20 cellular contexts compared by ENCODE assay signal in genomic region chr2:198242093-198242492, GRCh38.
DNase-seq lines count a peak whose midpoint lies in the region; ATAC-seq and TF ChIP-seq lines count a peak whose summit lies in the region.
"Had no signal": no experiment of that assay in that cellular context is flagged by ENCODE, and none has a peak within 500 bp of the region (broad histone marks: within the 10 kb centered on the region; RNA-seq: fewer than 3 reads in every experiment).

No MANE protein-coding gene starts in this region.

- H3K36me3 ChIP-seq in trophoblast cell (ENCODE audit: control insufficient read depth in 1 of 2, insufficient read depth in 2 of 2, low read length in 2 of 2) (no peaks in the 10 kb centered on the region), sigmoid colon (no peaks in the 10 kb centered on the region)
- H3K36me3 ChIP-seq: BE2C, BLaER1 had no signal

- H4K8ac ChIP-seq in trophoblast cell (ENCODE audit: low read depth, low read length) = no peak overlapping the region

- intact Hi-C loops in sigmoid colon (cut with DNase I) = no loop called here

- H2AFZ ChIP-seq in trophoblast cell (ENCODE audit: insufficient read depth, low read length, poor library complexity) = no peak overlapping the region

- H2BK5ac ChIP-seq in trophoblast cell (ENCODE audit: low read depth, low read length, poor library complexity) = no peak overlapping the region

- H3K27ac ChIP-seq in trophoblast cell (ENCODE audit: low read depth, low read length) (no peak overlapping the region), sigmoid colon (peak overlapping the region in 1 of 4 donors; percentile 56)
- H3K27ac ChIP-seq: BLaER1 had no signal

- no peak overlapping the region for H3K4me3 ChIP-seq in trophoblast cell (ENCODE audit: low read depth, low read length)
- no peak overlapping the region for H3K4me3 ChIP-seq in sigmoid colon
- H3K4me3 ChIP-seq: BLaER1 had no signal

- no peak overlapping the region for H3K9ac ChIP-seq in trophoblast cell (ENCODE audit: low read length)
- H3K9ac ChIP-seq: BLaER1 had no signal

- H3K79me2 ChIP-seq in trophoblast cell (ENCODE audit: control insufficient read depth, insufficient read depth, low read length, poor library complexity) = no peaks in the 10 kb centered on the region

- ATAC-seq in GM21423 (IDR thresholded peaks at IDR 0.05; ENCODE audit: unreplicated experiment) = no peak

- no CpG with 5 or more reads among the region's 3 CpGs for WGBS in trophoblast cell (ENCODE audit: extremely low coverage, insufficient coverage, insufficient read length)
- WGBS in sigmoid colon, 2 donors = 84 to 87% methylated on average over 3 of the region's 3 CpGs

- no peak for TF ChIP-seq EP300 in sigmoid colon (IDR thresholded peaks at IDR 0.05)

- no peaks in the 10 kb centered on the region for H3K27me3 ChIP-seq in trophoblast cell (ENCODE audit: insufficient read depth, low read length)
- H3K27me3 ChIP-seq in sigmoid colon = no peaks in the 10 kb centered on the region
- H3K27me3 ChIP-seq: BE2C, BLaER1 had no signal

- no peaks in the 10 kb centered on the region for H3K9me3 ChIP-seq in trophoblast cell (ENCODE audit: insufficient read depth, low read depth, low read length)
- no peaks in the 10 kb centered on the region for H3K9me3 ChIP-seq in sigmoid colon
- H3K9me3 ChIP-seq: BE2C, BLaER1 had no signal

- no peak overlapping the region for H3K14ac ChIP-seq in trophoblast cell (ENCODE audit: low read length)

- no peak overlapping the region for H3K4ac ChIP-seq in trophoblast cell (ENCODE audit: low read depth, low read length)

- H3K18ac ChIP-seq in trophoblast cell (ENCODE audit: low read length) = no peak overlapping the region

- peak overlapping the region; percentile 89 for H3K23ac ChIP-seq in trophoblast cell (ENCODE audit: low read length)

- no peak overlapping the region for H3K4me2 ChIP-seq in trophoblast cell (ENCODE audit: low read length)
- H3K4me2 ChIP-seq: BLaER1 had no signal

- H3K4me1 ChIP-seq in trophoblast cell (ENCODE audit: control insufficient read depth in 1 of 2, insufficient read depth in 2 of 2, low read length in 2 of 2) (no peaks in the 10 kb centered on the region), sigmoid colon (no peaks in the 10 kb centered on the region)
- H3K4me1 ChIP-seq: BE2C, BLaER1 had no signal

- TF ChIP-seq CTCF in sigmoid colon (IDR thresholded peaks at IDR 0.05) = no peak

- DNase-seq in NCI-H345 (lab: John Stamatoyannopoulos, UW) = peak; percentile 2
- no peak for DNase-seq in NCI-H345 treated with DMSO at 0.1 percent for 48 hours (lab: John Stamatoyannopoulos, UW; ENCODE audit: unreplicated experiment)
- DNase-seq in trophoblast cell = no peak
- peak; percentile 72 for DNase-seq in sigmoid colon
- no peak for DNase-seq in EL
- DNase-seq: 8988T; ACHN; BE2C; C1 segment of cervical spinal cord; CD4-positive, alpha-beta memory T cell; CD4-positive, CD25-positive, alpha-beta regulatory T cell; CD8-positive, alpha-beta memory T cell; COR-L47; DMS 273 treated with DMSO at 0.1 percent for 48 hours; DMS153; DMS79; DND-41; GF-D8 had no signal

- H2BK12ac ChIP-seq in trophoblast cell (ENCODE audit: low read length) = no peak overlapping the region

- TF ChIP-seq POLR2A in sigmoid colon (IDR thresholded peaks at IDR 0.05) = no peak

- no peak overlapping the region for H4K12ac ChIP-seq in trophoblast cell (ENCODE audit: low read depth, low read length)

- no peak overlapping the region for H2AK5ac ChIP-seq in trophoblast cell (ENCODE audit: low read length)

- H2BK120ac ChIP-seq in trophoblast cell (ENCODE audit: insufficient read depth, low read length, poor library complexity) = no peak overlapping the region

- H4K91ac ChIP-seq in trophoblast cell (ENCODE audit: low read depth, low read length) = no peak overlapping the region

- no peaks in the 10 kb centered on the region for H3K79me1 ChIP-seq in trophoblast cell (ENCODE audit: low read length)

Comparison
In these comparisons a context has a peak if more than half of its experiments do, and no peak if none do; other contexts are left out.
1. DNase-seq: peak in NCI-H345 (single experiment) and sigmoid colon (single experiment); none in NCI-H345 treated with DMSO at 0.1 percent for 48 hours (single experiment), trophoblast cell (0 of 2) and EL (single experiment).